ENCODE assay signal across 26 cellular contexts in genomic region chr2:48620604-48621003, GRCh38.
"Had no signal": no experiment of that assay in that cellular context is flagged by ENCODE, and none has a peak within 500 bp of the region (broad histone marks: within the 10 kb centered on the region; RNA-seq: fewer than 3 reads in every experiment).

No MANE protein-coding gene starts in this region.

- DNase-seq: stimulated activated CD4-positive, alpha-beta T cell treated with anti-CD3 and anti-CD28 coated beads, Interleukin-2, amount 100 ng/mL, for 48 hours; stimulated activated CD4-positive, alpha-beta T cell treated with anti-CD3 and anti-CD28 coated beads, Interleukin-4, amount 100 ng/mL, for 1 hour; stimulated activated CD4-positive, alpha-beta T cell treated with anti-CD3 and anti-CD28 coated beads, Interleukin-4, amount 100 ng/mL, for 24 hours; stimulated activated CD4-positive, alpha-beta T cell treated with anti-CD3 and anti-CD28 coated beads, Interleukin-4, amount 100 ng/mL, for 4 hours; stimulated activated CD8-positive, alpha-beta memory T cell treated with anti-CD3 and anti-CD28 coated beads, Interleukin-4, amount 100 ng/mL, for 48 hours; stimulated activated naive B cell treated with anti-CD40 and anti-IgM and Interleukin-4, amounts not matched to agents 10 μg/mL and 1 μg/mL and 100 μg/mL, for 72 hours; stimulated activated naive CD4-positive, alpha-beta T cell; stimulated activated naive CD4-positive, alpha-beta T cell treated with Interleukin-2 at 50 U/mL for 16 hours; stimulated activated naive CD8-positive, alpha-beta T cell treated with anti-CD3 and anti-CD28 coated beads, Interleukin-15, amount 100 ng/mL, for 72 hours; stimulated activated naive CD8-positive, alpha-beta T cell treated with anti-CD3 and anti-CD28 coated beads, Interleukin-15, Interleukin-2, amounts not matched to agents 100 U/mL and 50 U/mL, for 24 hours; stomach; substantia nigra; testis; thyroid gland; tibial artery; transverse colon; upper lobe of left lung; upper lobe of right lung; uterus had no signal

- H3K4me1 ChIP-seq: stomach, suprapubic skin, testis, thyroid gland, tibial artery, tibial nerve, transverse colon, upper lobe of left lung, upper lobe of right lung, uterus, vagina had no signal

- H3K36me3 ChIP-seq: stomach, suprapubic skin, thoracic aorta, thyroid gland, tibial artery, tibial nerve, transverse colon, upper lobe of left lung, upper lobe of right lung, uterus, vagina had no signal

- FAIRE-seq: urothelium cell line had no signal

- ATAC-seq: stimulated activated effector memory CD8-positive, alpha-beta T cell treated with anti-CD3 and anti-CD28 coated beads, Interleukin-12 subunit alpha, Interleukin-12 subunit beta, amount 100 ng/mL, for 72 hours; stimulated activated memory B cell treated with anti-CD40 and anti-IgM and Interleukin-4, amounts not matched to agents 10 μg/mL and 1 μg/mL and 100 μg/mL, for 72 hours; stimulated activated naive B cell treated with anti-CD40 and anti-IgM and Interleukin-4, amounts not matched to agents 10 μg/mL and 1 μg/mL and 100 μg/mL, for 72 hours; stimulated activated naive CD8-positive, alpha-beta T cell treated with anti-CD3 and anti-CD28 coated beads, Interleukin-15, amount 100 ng/mL, for 72 hours; stimulated activated naive CD8-positive, alpha-beta T cell treated with anti-CD3 and anti-CD28 coated beads, Interleukin-15, Interleukin-2, amounts not matched to agents 100 U/mL and 50 U/mL, for 24 hours; upper lobe of right lung had no signal

- H3K27ac ChIP-seq: stomach, suprapubic skin, testis, thoracic aorta, thyroid gland, tibial artery, tibial nerve, transverse colon, upper lobe of left lung, upper lobe of right lung, uterus, vagina had no signal

- H3K9me3 ChIP-seq: suprapubic skin, testis, thoracic aorta, thyroid gland, tibial artery, transverse colon, upper lobe of left lung, upper lobe of right lung, uterus, vagina had no signal

- H3K4me3 ChIP-seq: stomach, suprapubic skin, testis, thoracic aorta, thyroid gland, tibial artery, tibial nerve, transverse colon, upper lobe of left lung, upper lobe of right lung, uterus, vagina had no signal
